In genomic region chr20:59672576-59672975, GRCh38 we compare ENCODE assay signal across 28 cellular contexts.
"Had no signal": no experiment of that assay in that cellular context is flagged by ENCODE, and none has a peak within 500 bp of the region (broad histone marks: within the 10 kb centered on the region; RNA-seq: fewer than 3 reads in every experiment).

No MANE protein-coding gene starts in this region.

- H3K9me3 ChIP-seq: esophagus squamous epithelium, lower lobe of right lung, pancreas, right lobe of liver, thoracic aorta, tibial nerve, upper lobe of left lung, uterus had no signal

- H3K36me3 Mint-ChIP-seq: immature natural killer cell; memory B cell; natural killer cell; stimulated activated naive B cell treated with anti-CD40 and anti-IgM and Interleukin-4, amounts not matched to agents 10 μg/mL and 1 μg/mL and 100 μg/mL, for 72 hours had no signal

- H3K27me3 ChIP-seq: pancreas, right lobe of liver, upper lobe of left lung, uterus had no signal

- ATAC-seq: left colon; left ventricle myocardium superior; natural killer cell; pancreas; right lobe of liver; stimulated activated naive B cell treated with anti-CD40 and anti-IgM and Interleukin-4, amounts not matched to agents 10 μg/mL and 1 μg/mL and 100 μg/mL, for 72 hours had no signal

- H3K4me3 Mint-ChIP-seq: dendritic cell treated with granulocyte-macrophage colony-stimulating factor and Interleukin-4, amounts not matched to agents 40 ng/mL and 50 ng/mL, for 4 days; immature natural killer cell; memory B cell; natural killer cell; stimulated activated naive B cell treated with anti-CD40 and anti-IgM and Interleukin-4, amounts not matched to agents 10 μg/mL and 1 μg/mL and 100 μg/mL, for 72 hours; stimulated activated naive CD8-positive, alpha-beta T cell treated with anti-CD3 and anti-CD28 coated beads, Interleukin-15, Interleukin-2, amounts not matched to agents 100 ng/mL and 50 ng/mL, for 24 hours had no signal

- H3K4me3 ChIP-seq: esophagus squamous epithelium, lower lobe of right lung, pancreas, right lobe of liver, thoracic aorta, tibial nerve, upper lobe of left lung, uterus had no signal

- H3K27ac ChIP-seq: esophagus squamous epithelium, lower lobe of right lung, pancreas, right lobe of liver, thoracic aorta, tibial nerve, upper lobe of left lung, uterus had no signal

- H3K27ac Mint-ChIP-seq: dendritic cell treated with granulocyte-macrophage colony-stimulating factor and Interleukin-4, amounts not matched to agents 40 ng/mL and 50 ng/mL, for 4 days; immature natural killer cell; memory B cell; natural killer cell; stimulated activated naive B cell treated with anti-CD40 and anti-IgM and Interleukin-4, amounts not matched to agents 10 μg/mL and 1 μg/mL and 100 μg/mL, for 72 hours; stimulated activated naive CD8-positive, alpha-beta T cell treated with anti-CD3 and anti-CD28 coated beads, Interleukin-15, Interleukin-2, amounts not matched to agents 100 ng/mL and 50 ng/mL, for 24 hours had no signal

- H3K4me1 Mint-ChIP-seq: immature natural killer cell; memory B cell; natural killer cell; stimulated activated naive B cell treated with anti-CD40 and anti-IgM and Interleukin-4, amounts not matched to agents 10 μg/mL and 1 μg/mL and 100 μg/mL, for 72 hours had no signal

- H3K9me3 Mint-ChIP-seq: dendritic cell treated with granulocyte-macrophage colony-stimulating factor and Interleukin-4, amounts not matched to agents 40 ng/mL and 50 ng/mL, for 4 days; immature natural killer cell; memory B cell; natural killer cell; stimulated activated naive CD8-positive, alpha-beta T cell treated with anti-CD3 and anti-CD28 coated beads, Interleukin-15, Interleukin-2, amounts not matched to agents 100 ng/mL and 50 ng/mL, for 24 hours had no signal

- H3K36me3 ChIP-seq: esophagus squamous epithelium, lower lobe of right lung, pancreas, right lobe of liver, thoracic aorta, tibial nerve, upper lobe of left lung, uterus had no signal

- H3K4me1 ChIP-seq: esophagus squamous epithelium, lower lobe of right lung, pancreas, right lobe of liver, tibial nerve, upper lobe of left lung, uterus had no signal

- DNase-seq: effector memory CD4-positive, alpha-beta T cell; esophagus squamous epithelium; foreskin melanocyte; glutamatergic neuron; hypothalamus; immature natural killer cell; kidney glomerular epithelial cell; left colon; left ventricle myocardium superior; lower lobe of right lung; natural killer cell; occipital lobe; pancreas; retina; right lobe of liver; small intestine; stimulated activated CD4-positive, alpha-beta T cell treated with anti-CD3 and anti-CD28 coated beads, Interleukin-15, amount 100 ng/mL, for 24 hours; stimulated activated CD4-positive, alpha-beta T cell treated with anti-CD3 and anti-CD28 coated beads, Interleukin-2, amount 100 ng/mL, for 48 hours; stimulated activated naive B cell treated with anti-CD40 and anti-IgM and Interleukin-4, amounts not matched to agents 10 μg/mL and 1 μg/mL and 100 μg/mL, for 72 hours; uterus had no signal

- FAIRE-seq: colon, endothelial cell of umbilical vein, pancreas, small intestine had no signal
